In the genomic region with DNA sequence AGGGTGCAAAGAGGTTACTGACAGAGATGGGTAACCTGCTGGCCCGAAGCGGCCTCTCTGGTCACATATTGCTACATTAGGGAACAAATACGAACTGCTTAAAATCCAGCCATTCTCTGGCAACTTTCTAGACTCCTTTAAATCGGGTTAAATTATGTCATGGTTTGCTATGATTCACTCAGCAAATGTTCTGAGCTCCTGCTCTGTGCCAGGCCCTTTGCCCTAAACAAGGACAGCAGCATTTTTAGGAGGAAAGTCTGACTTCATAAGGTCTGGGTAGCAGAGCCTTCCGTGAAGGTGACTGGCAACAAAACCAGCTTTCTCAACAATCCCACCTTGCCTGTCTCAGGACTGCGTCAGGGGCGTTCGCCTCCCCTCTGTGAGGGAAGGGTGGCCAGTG, we compare ENCODE assay signal across 2 cellular contexts.
TF ChIP-seq lines count a peak whose summit lies in the region.

No MANE protein-coding gene starts in this region.

TF ChIP-seq in SK-N-SH treated with all-trans-retinoic acid at 6 μM for 48 hours, 23 proteins besides CTCF, POLR2A, EP300 and RAD21:
- TF ChIP-seq TOX (CRISPR knock-in tag; IDR thresholded peaks at IDR 0.05; ENCODE audit: borderline replicate concordance) (no peak), ISL1 (CRISPR knock-in tag; IDR thresholded peaks at IDR 0.05) (no peak), PPARA (CRISPR knock-in tag; IDR thresholded peaks at IDR 0.05; ENCODE audit: borderline replicate concordance) (no peak), GLIS3 (CRISPR knock-in tag; IDR thresholded peaks at IDR 0.05) (no peak), TSHZ2 (CRISPR knock-in tag; IDR thresholded peaks at IDR 0.05) (no peak), ZNF70 (CRISPR knock-in tag; IDR thresholded peaks at IDR 0.05) (no peak), ZNF8 (CRISPR knock-in tag; IDR thresholded peaks at IDR 0.05) (no peak), PATZ1 (CRISPR knock-in tag; IDR thresholded peaks at IDR 0.05; ENCODE audit: borderline replicate concordance) (no peak)
- TF ChIP-seq, protein P1, sequence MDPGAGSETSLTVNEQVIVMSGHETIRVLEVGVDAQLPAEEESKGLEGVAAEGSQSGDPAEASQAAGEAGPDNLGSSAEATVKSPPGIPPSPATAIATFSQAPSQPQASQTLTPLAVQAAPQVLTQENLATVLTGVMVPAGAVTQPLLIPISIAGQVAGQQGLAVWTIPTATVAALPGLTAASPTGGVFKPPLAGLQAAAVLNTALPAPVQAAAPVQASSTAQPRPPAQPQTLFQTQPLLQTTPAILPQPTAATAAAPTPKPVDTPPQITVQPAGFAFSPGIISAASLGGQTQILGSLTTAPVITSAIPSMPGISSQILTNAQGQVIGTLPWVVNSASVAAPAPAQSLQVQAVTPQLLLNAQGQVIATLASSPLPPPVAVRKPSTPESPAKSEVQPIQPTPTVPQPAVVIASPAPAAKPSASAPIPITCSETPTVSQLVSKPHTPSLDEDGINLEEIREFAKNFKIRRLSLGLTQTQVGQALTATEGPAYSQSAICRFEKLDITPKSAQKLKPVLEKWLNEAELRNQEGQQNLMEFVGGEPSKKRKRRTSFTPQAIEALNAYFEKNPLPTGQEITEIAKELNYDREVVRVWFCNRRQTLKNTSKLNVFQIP (CRISPR knock-in tag; IDR thresholded peaks at IDR 0.05; ENCODE audit: borderline replicate concordance, low read depth) = no peak
- TF ChIP-seq, protein P2, sequence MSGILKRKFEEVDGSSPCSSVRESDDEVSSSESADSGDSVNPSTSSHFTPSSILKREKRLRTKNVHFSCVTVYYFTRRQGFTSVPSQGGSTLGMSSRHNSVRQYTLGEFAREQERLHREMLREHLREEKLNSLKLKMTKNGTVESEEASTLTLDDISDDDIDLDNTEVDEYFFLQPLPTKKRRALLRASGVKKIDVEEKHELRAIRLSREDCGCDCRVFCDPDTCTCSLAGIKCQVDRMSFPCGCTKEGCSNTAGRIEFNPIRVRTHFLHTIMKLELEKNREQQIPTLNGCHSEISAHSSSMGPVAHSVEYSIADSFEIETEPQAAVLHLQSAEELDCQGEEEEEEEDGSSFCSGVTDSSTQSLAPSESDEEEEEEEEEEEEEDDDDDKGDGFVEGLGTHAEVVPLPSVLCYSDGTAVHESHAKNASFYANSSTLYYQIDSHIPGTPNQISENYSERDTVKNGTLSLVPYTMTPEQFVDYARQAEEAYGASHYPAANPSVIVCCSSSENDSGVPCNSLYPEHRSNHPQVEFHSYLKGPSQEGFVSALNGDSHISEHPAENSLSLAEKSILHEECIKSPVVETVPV (CRISPR knock-in tag; IDR thresholded peaks at IDR 0.05) = no peak
- TF ChIP-seq, protein P3, sequence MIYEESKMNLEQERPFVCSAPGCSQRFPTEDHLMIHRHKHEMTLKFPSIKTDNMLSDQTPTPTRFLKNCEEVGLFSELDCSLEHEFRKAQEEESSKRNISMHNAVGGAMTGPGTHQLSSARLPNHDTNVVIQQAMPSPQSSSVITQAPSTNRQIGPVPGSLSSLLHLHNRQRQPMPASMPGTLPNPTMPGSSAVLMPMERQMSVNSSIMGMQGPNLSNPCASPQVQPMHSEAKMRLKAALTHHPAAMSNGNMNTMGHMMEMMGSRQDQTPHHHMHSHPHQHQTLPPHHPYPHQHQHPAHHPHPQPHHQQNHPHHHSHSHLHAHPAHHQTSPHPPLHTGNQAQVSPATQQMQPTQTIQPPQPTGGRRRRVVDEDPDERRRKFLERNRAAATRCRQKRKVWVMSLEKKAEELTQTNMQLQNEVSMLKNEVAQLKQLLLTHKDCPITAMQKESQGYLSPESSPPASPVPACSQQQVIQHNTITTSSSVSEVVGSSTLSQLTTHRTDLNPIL (CRISPR knock-in tag; IDR thresholded peaks at IDR 0.05; ENCODE audit: low read depth) = no peak

TF ChIP-seq in HepG2, 621 proteins besides CTCF, POLR2A, EP300 and RAD21 (continued from another document):
- TF ChIP-seq CHD4 (IDR thresholded peaks at IDR 0.05; ENCODE audit: borderline replicate concordance, low read length) = no peak
- TF ChIP-seq YY1 (IDR thresholded peaks at IDR 0.05; ENCODE audit: insufficient read depth, insufficient replicate concordance, low read depth, low read length) = no peak
